In the genomic region with DNA sequence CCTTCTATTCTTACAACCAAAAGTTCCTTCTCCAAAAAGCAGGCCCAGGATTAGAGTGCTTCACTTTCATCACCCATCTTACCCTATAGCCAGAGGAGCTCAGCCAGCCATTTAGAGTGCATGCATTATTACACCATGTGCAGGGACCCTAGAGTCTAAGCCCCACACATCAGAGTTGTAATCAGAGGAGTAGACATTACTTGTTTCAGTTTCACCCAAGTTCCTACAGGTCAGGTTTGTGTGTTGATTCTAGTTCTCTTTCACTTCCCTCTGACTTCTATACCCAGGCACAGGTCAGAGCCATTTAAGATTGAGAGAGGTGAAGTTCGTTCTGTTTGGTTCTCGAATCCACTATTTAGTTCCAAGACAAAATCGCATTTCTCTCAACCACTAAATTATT, we compare ENCODE assay signal across 16 cellular contexts. TPM values are rescaled to one million over a fixed set of nuclear protein-coding genes. Genes with fewer than 3 reads are reported as not detected.
A peak's percentile ranks its signal among the peaks of the same experiment; 100 is the strongest.
DNase-seq lines count a peak whose midpoint lies in the region; ATAC-seq, FAIRE-seq and TF ChIP-seq lines count a peak whose summit lies in the region.
"Had no signal": no experiment of that assay in that cellular context is flagged by ENCODE, and none has a peak within 500 bp of the region (broad histone marks: within the 10 kb centered on the region; RNA-seq: fewer than 3 reads in every experiment).

No MANE protein-coding gene starts in this region.

- peak; percentile 56 for ATAC-seq in GM19035 (IDR thresholded peaks at IDR 0.05; ENCODE audit: unreplicated experiment)
- ATAC-seq in HG02678 (IDR thresholded peaks at IDR 0.05; ENCODE audit: unreplicated experiment): peak; percentile 78
- ATAC-seq: esophagus mucosa, HCT116, heart right ventricle had no signal

- FAIRE-seq in kidney (lab: Jason Lieb, UNC): no peak
- FAIRE-seq: G401.6, small intestine had no signal

- no peaks in the 10 kb centered on the region for H3K79me2 ChIP-seq in KMS-11 (ENCODE audit: insufficient read depth, low read depth)

- H3K27ac ChIP-seq in KMS-11: no peak overlapping the region
- no peak overlapping the region for H3K27ac ChIP-seq in kidney (ENCODE audit: low read depth in 2 of 2, low read length in 2 of 2)
- H3K27ac ChIP-seq: heart right ventricle, SK-N-MC had no signal

- H2AFZ ChIP-seq in KMS-11 (ENCODE audit: low read depth): no peak overlapping the region

- intact Hi-C loops in kidney (cut with DNase I): no loop called here

- H4K20me1 ChIP-seq in KMS-11 (ENCODE audit: insufficient read depth): no peaks in the 10 kb centered on the region

- H3K4me1 ChIP-seq in KMS-11 (ENCODE audit: low read depth, poor library complexity, severe bottlenecking) (peaks cover 13% of the 10 kb centered on the region), kidney (ENCODE audit: control insufficient read depth in 1 of 2, insufficient read depth in 1 of 2, low read depth in 1 of 2, low read length in 2 of 2) (no peaks in the 10 kb centered on the region)
- H3K4me1 ChIP-seq: heart right ventricle had no signal

- DNase-seq in GM10248 (ENCODE audit: extremely low spot score) (peak; percentile 25), NCI-H2081 (lab: John Stamatoyannopoulos, UW) (no peak), kidney (no peak), germinal center (ENCODE audit: low spot score) (no peak), A172 (ENCODE audit: low spot score) (no peak)
- DNase-seq: aorta; heart right ventricle; NK-92 treated with Interleukin-12 subunit alpha and Interleukin-12 subunit beta, amount 100 ng/mL, for 24 hours; small intestine had no signal

- POLR2A ChIA-PET in GM10248 (lab: Yijun Ruan, JAX): no interaction called here

- H3K9me3 ChIP-seq in kidney (ENCODE audit: control insufficient read depth in 1 of 2, low read length in 2 of 2): no peaks in the 10 kb centered on the region
- H3K9me3 ChIP-seq: heart right ventricle had no signal

- TF ChIP-seq CTCF in GM10248 (IDR thresholded peaks at IDR 0.05; ENCODE audit: control extremely low read depth, extremely low read depth, low read depth, missing control alignments): no peak
- TF ChIP-seq CTCF in KMS-11 (conservative IDR thresholded peaks at IDR 0.05; ENCODE audit: low read depth, low read length): no peak
- no peak for TF ChIP-seq CTCF in kidney (IDR thresholded peaks at IDR 0.05; ENCODE audit: borderline replicate concordance, extremely low read depth, insufficient read depth)

- peak overlapping the region; percentile 12; the same call in 1 of the 2 replicates for H3K4me2 ChIP-seq in KMS-11

- H3K4me3 ChIP-seq in KMS-11 (IDR thresholded peaks at IDR 0.05; ENCODE audit: insufficient read depth, low read depth, low read length): no peak overlapping the region
- no peak overlapping the region for H3K4me3 ChIP-seq in kidney (ENCODE audit: low read length in 2 of 2)
- H3K4me3 ChIP-seq: heart right ventricle, SK-N-MC had no signal

- H3K9ac ChIP-seq in KMS-11 (no peak overlapping the region), kidney (ENCODE audit: low read length in 2 of 2) (no peak overlapping the region)

- H3K36me3 ChIP-seq in KMS-11 (ENCODE audit: insufficient read depth): no peaks in the 10 kb centered on the region
- H3K36me3 ChIP-seq in kidney (ENCODE audit: control insufficient read depth in 1 of 2, insufficient read depth in 2 of 2, low read length in 2 of 2): no peaks in the 10 kb centered on the region
- H3K36me3 ChIP-seq: heart right ventricle had no signal

- H3K27me3 ChIP-seq in KMS-11 (ENCODE audit: insufficient read depth, low read depth): no peaks in the 10 kb centered on the region

- CTCF ChIA-PET in GM10248 (lab: Yijun Ruan, JAX): interaction anchor here (1.5 to 1.7 kb wide), 3 partner anchors 9 to 43 kb away, joined by 3 to 4 read pairs (median 4); no protein-coding TSS in a partner anchor

RNA-seq across cellular contexts. Expression of a gene that starts 16.3 kb away (rescaled TPM):
- 7.8 TPM for total RNA-seq in kidney
- polyA plus RNA-seq in kidney (ENCODE audit: insufficient read depth, low read depth, low replicate concordance): 1.2 TPM
- 3.1 and 3.5 TPM in 2 replicates for total RNA-seq in A172 (2014; rRNA removed; shearing (Covaris generic))

RNA-seq across cellular contexts. Expression of a gene that starts 38.2 kb away (rescaled TPM):
- total RNA-seq in kidney: 48.1 TPM
- polyA plus RNA-seq in kidney (ENCODE audit: insufficient read depth, low read depth, low replicate concordance): 24.8 TPM
- 71.5 and 96.5 TPM in 2 replicates for total RNA-seq in A172 (2014; rRNA removed; shearing (Covaris generic))
